Comparison of ENCODE assay signal across 1 cellular context in genomic region chr1:147599362-147600118, GRCh38.
TF ChIP-seq lines count a peak whose summit lies in the region.

No MANE protein-coding gene starts in this region.

TF ChIP-seq in HepG2, 621 proteins besides CTCF, POLR2A, EP300 and RAD21 (continued from another document and continues in another):
- TF ChIP-seq ZBTB3 (CRISPR knock-in tag; IDR thresholded peaks at IDR 0.05; ENCODE audit: borderline replicate concordance, low read depth) (no peak), ZNF687 (CRISPR knock-in tag; IDR thresholded peaks at IDR 0.05) (peak; percentile 63), HDAC1 (CRISPR knock-in tag; IDR thresholded peaks at IDR 0.05) (peak; percentile 11), ZNF768 (CRISPR knock-in tag; IDR thresholded peaks at IDR 0.05) (no peak), ZNF605 (CRISPR knock-in tag; IDR thresholded peaks at IDR 0.05) (no peak), MLXIP (CRISPR knock-in tag; IDR thresholded peaks at IDR 0.05; ENCODE audit: borderline replicate concordance) (no peak), TOE1 (CRISPR knock-in tag; IDR thresholded peaks at IDR 0.05) (no peak), ZNF550 (CRISPR knock-in tag; IDR thresholded peaks at IDR 0.05; ENCODE audit: borderline replicate concordance) (no peak), SP4 (CRISPR knock-in tag; IDR thresholded peaks at IDR 0.05) (peak; percentile 89), HNF1A (IDR thresholded peaks at IDR 0.05; ENCODE audit: low read depth) (no peak), HNF1A (CRISPR knock-in tag; IDR thresholded peaks at IDR 0.05; ENCODE audit: borderline replicate concordance) (no peak), ZNF460 (CRISPR knock-in tag; IDR thresholded peaks at IDR 0.05; ENCODE audit: borderline replicate concordance) (no peak; the same call in 1 of the 2 replicates), GATAD2A (CRISPR knock-in tag; IDR thresholded peaks at IDR 0.05) (no peak), ZIK1 (CRISPR knock-in tag; IDR thresholded peaks at IDR 0.05; ENCODE audit: borderline replicate concordance, low read depth) (no peak), ZNF543 (CRISPR knock-in tag; IDR thresholded peaks at IDR 0.05) (0 out of 2 replicates have a peak, but pooled peaks have one; percentile 24), ZC3H13 (CRISPR knock-in tag; IDR thresholded peaks at IDR 0.05) (no peak), ADNP (CRISPR knock-in tag; IDR thresholded peaks at IDR 0.05) (0 out of 2 replicates have a peak, but pooled peaks have one; percentile 7), PRMT3 (CRISPR knock-in tag; IDR thresholded peaks at IDR 0.05; ENCODE audit: borderline replicate concordance, low read depth) (no peak), SPEN (CRISPR knock-in tag; IDR thresholded peaks at IDR 0.05; ENCODE audit: low read depth) (peak; percentile 54; the same call in 1 of the 2 replicates), ZNF34 (CRISPR knock-in tag; IDR thresholded peaks at IDR 0.05; ENCODE audit: borderline replicate concordance) (no peak), KDM4B (CRISPR knock-in tag; IDR thresholded peaks at IDR 0.05) (no peak), POLR2G (IDR thresholded peaks at IDR 0.05; ENCODE audit: low read depth, low read length) (peak; percentile 89), ZNF501 (CRISPR knock-in tag; IDR thresholded peaks at IDR 0.05) (0 out of 2 replicates have a peak, but pooled peaks have one; percentile 44), ZHX2 (IDR thresholded peaks at IDR 0.05; ENCODE audit: low read depth) (no peak), ZHX2 (CRISPR knock-in tag; IDR thresholded peaks at IDR 0.05; ENCODE audit: borderline replicate concordance) (no peak), ZNF850 (CRISPR knock-in tag; conservative IDR thresholded peaks at IDR 0.05) (no peak), ZNF468 (CRISPR knock-in tag; IDR thresholded peaks at IDR 0.05) (no peak), ZNF354B (CRISPR knock-in tag; IDR thresholded peaks at IDR 0.05) (no peak), BRF2 (CRISPR knock-in tag; IDR thresholded peaks at IDR 0.05) (no peak), ZFP90 (CRISPR knock-in tag; IDR thresholded peaks at IDR 0.05; ENCODE audit: borderline replicate concordance) (no peak), ZBTB7B (CRISPR knock-in tag; IDR thresholded peaks at IDR 0.05) (no peak), ZBTB43 (CRISPR knock-in tag; conservative IDR thresholded peaks at IDR 0.05) (no peak), BHLHE40 (IDR thresholded peaks at IDR 0.05; ENCODE audit: low read length) (peak; percentile 71), ZNF205 (CRISPR knock-in tag; IDR thresholded peaks at IDR 0.05) (no peak), RBFOX2 (IDR thresholded peaks at IDR 0.05; ENCODE audit: low read depth, low read length) (peak; percentile 70), MED1 (CRISPR knock-in tag; IDR thresholded peaks at IDR 0.05) (peak; percentile 7; the same call in 1 of the 2 replicates), LBX2 (CRISPR knock-in tag; IDR thresholded peaks at IDR 0.05; ENCODE audit: borderline replicate concordance) (no peak), ZFY (CRISPR knock-in tag; IDR thresholded peaks at IDR 0.05) (peak; percentile 28; the same call in 1 of the 2 replicates), KLF9 (CRISPR knock-in tag; IDR thresholded peaks at IDR 0.05; ENCODE audit: low read depth) (no peak), ZNF292 (CRISPR knock-in tag; IDR thresholded peaks at IDR 0.05; ENCODE audit: borderline replicate concordance, low read depth) (no peak), RFXANK (CRISPR knock-in tag; IDR thresholded peaks at IDR 0.05) (no peak), SKI (IDR thresholded peaks at IDR 0.05; ENCODE audit: partially characterized antibody) (no peak)
